8 cellular contexts compared by ENCODE assay signal in genomic region chr22:20116951-20117645, GRCh38. TPM values are rescaled to one million over a fixed set of nuclear protein-coding genes. Genes with fewer than 3 reads are reported as not detected.
DNase-seq lines count a peak whose midpoint lies in the region; ATAC-seq lines count a peak whose summit lies in the region.

A gene with protein sequence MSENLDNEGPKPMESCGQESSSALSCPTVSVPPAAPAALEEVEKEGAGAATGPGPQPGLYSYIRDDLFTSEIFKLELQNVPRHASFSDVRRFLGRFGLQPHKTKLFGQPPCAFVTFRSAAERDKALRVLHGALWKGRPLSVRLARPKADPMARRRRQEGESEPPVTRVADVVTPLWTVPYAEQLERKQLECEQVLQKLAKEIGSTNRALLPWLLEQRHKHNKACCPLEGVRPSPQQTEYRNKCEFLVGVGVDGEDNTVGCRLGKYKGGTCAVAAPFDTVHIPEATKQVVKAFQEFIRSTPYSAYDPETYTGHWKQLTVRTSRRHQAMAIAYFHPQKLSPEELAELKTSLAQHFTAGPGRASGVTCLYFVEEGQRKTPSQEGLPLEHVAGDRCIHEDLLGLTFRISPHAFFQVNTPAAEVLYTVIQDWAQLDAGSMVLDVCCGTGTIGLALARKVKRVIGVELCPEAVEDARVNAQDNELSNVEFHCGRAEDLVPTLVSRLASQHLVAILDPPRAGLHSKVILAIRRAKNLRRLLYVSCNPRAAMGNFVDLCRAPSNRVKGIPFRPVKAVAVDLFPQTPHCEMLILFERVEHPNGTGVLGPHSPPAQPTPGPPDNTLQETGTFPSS (minus strand): TSS chr22:20117226. CDS start chr22:20116906, 320 bp downstream.

- H3K36me3 ChIP-seq in mesenchymal stem cell (ENCODE audit: control insufficient read depth in 1 of 2, insufficient read depth in 2 of 2, low read depth in 1 of 2, low read length in 2 of 2): peaks cover 62 to 73% of the 10 kb centered on the region in 2 experiments

- H3K4me3 ChIP-seq in mesenchymal stem cell (ENCODE audit: insufficient read depth in 1 of 2, low read depth in 1 of 2, low read length in 2 of 2): peak within 1 kb of the TSS; percentile 96

- peak within 1 kb of the TSS; percentile 99 for H4K8ac ChIP-seq in mesenchymal stem cell (ENCODE audit: low read length)

- H3K9ac ChIP-seq in mesenchymal stem cell (ENCODE audit: low read length): peak within 1 kb of the TSS; percentile 98

- H3K27ac ChIP-seq in mesenchymal stem cell (ENCODE audit: low read length, poor library complexity, severe bottlenecking): peak within 1 kb of the TSS; percentile 58

- DNase-seq in CMK (ENCODE audit: low read depth) (peak; percentile 96), HT-29 (ENCODE audit: low spot score) (peak; percentile 100), mesenchymal stem cell (peak; percentile 98)
- peak; percentile 91 for DNase-seq in NK-92 treated with Interleukin-12 subunit alpha and Interleukin-12 subunit beta, amount 100 ng/mL, for 24 hours (lab: John Stamatoyannopoulos, UW)
- peak; percentile 93 to 94 (median 93) for DNase-seq in effector memory CD8-positive, alpha-beta T cell
- DNase-seq in stimulated activated CD8-positive, alpha-beta memory T cell treated with anti-CD3 and anti-CD28 coated beads, Interleukin-12 subunit alpha, Interleukin-12 subunit beta, amount 100 ng/mL, for 4 hours (ENCODE audit: low read depth): peak; percentile 96

- H2BK5ac ChIP-seq in mesenchymal stem cell (ENCODE audit: low read depth, low read length, poor library complexity, severe bottlenecking): peak within 1 kb of the TSS; percentile 77

- H2BK15ac ChIP-seq in mesenchymal stem cell (ENCODE audit: low read depth, poor library complexity, severe bottlenecking): peak within 1 kb of the TSS; percentile 78

- WGBS in mesenchymal stem cell: under 1% methylated on average over 55 of the region's 93 CpGs

- H3K79me1 ChIP-seq in mesenchymal stem cell (replicated peaks; ENCODE audit: low read length, poor library complexity, severe bottlenecking): peaks cover 36% of the 10 kb centered on the region

- peaks cover 63% of the 10 kb centered on the region for H3K36me3 Mint-ChIP-seq in effector memory CD8-positive, alpha-beta T cell (ENCODE audit: insufficient read depth)

- H2BK120ac ChIP-seq in mesenchymal stem cell (ENCODE audit: low read depth, low read length): peak within 1 kb of the TSS; percentile 98

- H2BK12ac ChIP-seq in mesenchymal stem cell (ENCODE audit: low read length in 2 of 2): peak within 1 kb of the TSS; percentile 31 to 71

- peak within 1 kb of the TSS; percentile 98 for H3K4me2 ChIP-seq in mesenchymal stem cell (ENCODE audit: low read length, poor library complexity, severe bottlenecking)

- peaks cover 17 to 31% of the 10 kb centered on the region in 2 donors for H3K4me1 Mint-ChIP-seq in effector memory CD8-positive, alpha-beta T cell (ENCODE audit: low read depth in 2 of 2)

- H3K4me1 ChIP-seq in mesenchymal stem cell (ENCODE audit: control insufficient read depth, insufficient read depth, low read depth, low read length): peaks cover 28% of the 10 kb centered on the region

- H3K27me3 Mint-ChIP-seq in effector memory CD8-positive, alpha-beta T cell: no peaks in the 10 kb centered on the region

- H3K27me3 ChIP-seq in mesenchymal stem cell (ENCODE audit: control insufficient read depth in 1 of 2, insufficient read depth in 1 of 2, low read length in 2 of 2): no peaks in the 10 kb centered on the region

- H3K9me3 ChIP-seq in mesenchymal stem cell (ENCODE audit: control insufficient read depth, low read length): no peaks in the 10 kb centered on the region

- peak within 1 kb of the TSS; percentile 89 to 96 for H3K4ac ChIP-seq in mesenchymal stem cell (ENCODE audit: low read depth in 1 of 2, low read length in 2 of 2)

- CTCF ChIA-PET in activated CD8-positive, alpha-beta memory T cell treated with anti-CD3 and anti-CD28 coated beads for 36 hours (lab: Charles Lee): interaction anchor here (1.0 to 3.2 kb wide), 4 partner anchors 9 to 146 kb away, joined by 3 to 14 read pairs (median 10); partner anchors contain the start of gene ZDHHC8

- H3K27ac Mint-ChIP-seq in effector memory CD8-positive, alpha-beta T cell: peak within 1 kb of the TSS; percentile 90 to 92

- H3K9me3 Mint-ChIP-seq in effector memory CD8-positive, alpha-beta T cell: no peaks in the 10 kb centered on the region

- POLR2A ChIA-PET in activated CD8-positive, alpha-beta memory T cell treated with anti-CD3 and anti-CD28 coated beads for 36 hours (lab: Charles Lee): interaction anchor here (0.6 to 2.8 kb wide), 8 partner anchors 9 to 182 kb away, joined by 3 to 17 read pairs (median 3); no protein-coding TSS in a partner anchor

- peak within 1 kb of the TSS; percentile 87 to 98 for H3K14ac ChIP-seq in mesenchymal stem cell (ENCODE audit: low read length in 2 of 2)

- peak within 1 kb of the TSS in 1 of 2 experiments; percentile 73 for H3K23ac ChIP-seq in mesenchymal stem cell (ENCODE audit: low read length in 2 of 2)

- H2AFZ ChIP-seq in mesenchymal stem cell (ENCODE audit: low read depth, low read length): peak within 1 kb of the TSS; percentile 85

- H3K4me3 Mint-ChIP-seq in effector memory CD8-positive, alpha-beta T cell: peak within 1 kb of the TSS; percentile 83 to 86

- peak within 1 kb of the TSS; percentile 79 for H2AK5ac ChIP-seq in mesenchymal stem cell (ENCODE audit: low read length, severe bottlenecking)

- H4K91ac ChIP-seq in mesenchymal stem cell (ENCODE audit: low read length): peak within 1 kb of the TSS; percentile 96

- peak; percentile 59 for ATAC-seq in GM19468 (IDR thresholded peaks at IDR 0.05; ENCODE audit: extremely low read depth, unreplicated experiment)
- ATAC-seq in effector memory CD8-positive, alpha-beta T cell (replicated peaks): peak; percentile 79

- peak within 1 kb of the TSS; percentile 96 for H3K18ac ChIP-seq in mesenchymal stem cell (ENCODE audit: low read depth in 1 of 2, low read length in 2 of 2)

RNA-seq across cellular contexts. Expression of the gene that starts here (rescaled TPM):
- 241 and 278 TPM in 2 replicates for total RNA-seq in HT-29 (2014; rRNA removed; shearing (Covaris generic))
- 100 to 1,000 TPM; 122 to 125 TPM for total RNA-seq in activated CD8-positive, alpha-beta memory T cell treated with anti-CD3 and anti-CD28 coated beads for 36 hours
- 20.4 TPM for polyA plus RNA-seq in mesenchymal stem cell (2013, experiment 1 of 2)
- 22.5 TPM for polyA plus RNA-seq in mesenchymal stem cell (2013, experiment 2 of 2)

Comparison
In these comparisons a context has a peak if more than half of its experiments do, and no peak if none do; other contexts are left out.
1. Peak in every context shown above with its lines: DNase-seq, ATAC-seq, H3K4me3 ChIP-seq and H3K27ac ChIP-seq.